ENCODE assay signal across 21 cellular contexts in genomic region chr4:15344041-15344440, GRCh38.
DNase-seq lines count a peak whose midpoint lies in the region; FAIRE-seq lines count a peak whose summit lies in the region.
"Had no signal": no experiment of that assay in that cellular context is flagged by ENCODE, and none has a peak within 500 bp of the region (broad histone marks: within the 10 kb centered on the region; RNA-seq: fewer than 3 reads in every experiment).

No MANE protein-coding gene starts in this region.

- no peak overlapping the region for H3K4ac ChIP-seq in mesenchymal stem cell (ENCODE audit: low read depth in 1 of 2, low read length in 2 of 2)

- H2BK12ac ChIP-seq in mesenchymal stem cell (ENCODE audit: low read length in 2 of 2) = no peak overlapping the region

- H3K36me3 ChIP-seq in mesenchymal stem cell (ENCODE audit: control insufficient read depth in 1 of 2, insufficient read depth in 2 of 2, low read depth in 1 of 2, low read length in 2 of 2) = no peaks in the 10 kb centered on the region
- H3K36me3 ChIP-seq: BLaER1 treated with 17β-estradiol and CSF1 and Interleukin-3, amounts not matched to agents 10 nM and 100 nM; HAP-1 had no signal

- no peak overlapping the region for H3K4me2 ChIP-seq in mesenchymal stem cell (ENCODE audit: low read length, poor library complexity, severe bottlenecking)
- H3K4me2 ChIP-seq: BLaER1 treated with 17β-estradiol and CSF1 and Interleukin-3, amounts not matched to agents 10 nM and 100 nM had no signal

- H2BK120ac ChIP-seq in mesenchymal stem cell (ENCODE audit: low read depth, low read length) = no peak overlapping the region

- no peak overlapping the region for H3K23ac ChIP-seq in mesenchymal stem cell (ENCODE audit: low read length in 2 of 2)

- H2BK15ac ChIP-seq in mesenchymal stem cell (ENCODE audit: low read depth, poor library complexity, severe bottlenecking) = no peak overlapping the region

- peaks cover 0 to 11% of the 10 kb centered on the region in 2 experiments for H3K27me3 ChIP-seq in mesenchymal stem cell (ENCODE audit: control insufficient read depth in 1 of 2, insufficient read depth in 1 of 2, low read length in 2 of 2)
- H3K27me3 ChIP-seq: BLaER1 treated with 17β-estradiol and CSF1 and Interleukin-3, amounts not matched to agents 10 nM and 100 nM had no signal

- no peak overlapping the region for H3K18ac ChIP-seq in mesenchymal stem cell (ENCODE audit: low read depth in 1 of 2, low read length in 2 of 2)

- H3K4me1 ChIP-seq in mesenchymal stem cell (ENCODE audit: control insufficient read depth, insufficient read depth, low read depth, low read length) = peaks cover 8% of the 10 kb centered on the region
- H3K4me1 ChIP-seq: HAP-1 had no signal

- peak; percentile 95 for FAIRE-seq in endometrium (lab: Jason Lieb, UNC)
- FAIRE-seq: islet of Langerhans, TTC549 had no signal

- no peak overlapping the region for H3K9ac ChIP-seq in mesenchymal stem cell (ENCODE audit: low read length)
- H3K9ac ChIP-seq: BLaER1 treated with 17β-estradiol and CSF1 and Interleukin-3, amounts not matched to agents 10 nM and 100 nM had no signal

- H2BK5ac ChIP-seq in mesenchymal stem cell (ENCODE audit: low read depth, low read length, poor library complexity, severe bottlenecking) = no peak overlapping the region

- WGBS in mesenchymal stem cell = 14% methylated on average over 2 of the region's 2 CpGs

- H3K79me1 ChIP-seq in mesenchymal stem cell (replicated peaks; ENCODE audit: low read length, poor library complexity, severe bottlenecking) = no peaks in the 10 kb centered on the region

- H3K4me3 ChIP-seq in mesenchymal stem cell (ENCODE audit: insufficient read depth in 1 of 2, low read depth in 1 of 2, low read length in 2 of 2) = no peak overlapping the region
- H3K4me3 ChIP-seq: BLaER1 treated with 17β-estradiol and CSF1 and Interleukin-3, amounts not matched to agents 10 nM and 100 nM; dorsolateral prefrontal cortex; HAP-1 had no signal

- no peak overlapping the region for H2AK5ac ChIP-seq in mesenchymal stem cell (ENCODE audit: low read length, severe bottlenecking)

- no peak overlapping the region for H4K91ac ChIP-seq in mesenchymal stem cell (ENCODE audit: low read length)

- H3K27ac ChIP-seq in mesenchymal stem cell (ENCODE audit: low read length, poor library complexity, severe bottlenecking) = no peak overlapping the region
- H3K27ac ChIP-seq: BLaER1 treated with 17β-estradiol and CSF1 and Interleukin-3, amounts not matched to agents 10 nM and 100 nM; dorsolateral prefrontal cortex had no signal

- no peaks in the 10 kb centered on the region for H3K9me3 ChIP-seq in mesenchymal stem cell (ENCODE audit: control insufficient read depth, low read length)
- H3K9me3 ChIP-seq: BLaER1 treated with 17β-estradiol and CSF1 and Interleukin-3, amounts not matched to agents 10 nM and 100 nM; HAP-1 had no signal

- DNase-seq in AG20443 (ENCODE audit: low spot score) (peak; percentile 51), M059J (ENCODE audit: low read depth) (peak; percentile 67), mesenchymal stem cell (peak; percentile 94), NAMALWA (ENCODE audit: low spot score) (no peak), NCI-H748 (lab: John Stamatoyannopoulos, UW; ENCODE audit: unreplicated experiment) (no peak), GDM1 (lab: John Stamatoyannopoulos, UW) (no peak), NCI-H524 treated with DMSO at 0.1 percent for 48 hours (lab: John Stamatoyannopoulos, UW) (no peak)
- DNase-seq: activated CD8-positive, alpha-beta T cell treated with anti-CD3 and anti-CD28 coated beads for 36 hours; amygdala; DMS53; dorsolateral prefrontal cortex; KBM-7; NCI-H1417; NCI-H345; nucleus accumbens; stimulated activated CD4-positive, alpha-beta T cell treated with anti-CD3 and anti-CD28 coated beads, Interleukin-4, amount 100 ng/mL, for 24 hours had no signal

- H2AFZ ChIP-seq in mesenchymal stem cell (ENCODE audit: low read depth, low read length) = no peak overlapping the region

- no peak overlapping the region for H4K8ac ChIP-seq in mesenchymal stem cell (ENCODE audit: low read length)

- no peak overlapping the region for H3K14ac ChIP-seq in mesenchymal stem cell (ENCODE audit: low read length in 2 of 2)

Comparison
In these comparisons a context has a peak if more than half of its experiments do, and no peak if none do; other contexts are left out.
1. DNase-seq: peak in AG20443 (single experiment), M059J (single experiment) and mesenchymal stem cell (single experiment); none in NAMALWA (single experiment), NCI-H748 (single experiment), GDM1 (single experiment) and NCI-H524 treated with DMSO at 0.1 percent for 48 hours (single experiment).